In the genomic region with DNA sequence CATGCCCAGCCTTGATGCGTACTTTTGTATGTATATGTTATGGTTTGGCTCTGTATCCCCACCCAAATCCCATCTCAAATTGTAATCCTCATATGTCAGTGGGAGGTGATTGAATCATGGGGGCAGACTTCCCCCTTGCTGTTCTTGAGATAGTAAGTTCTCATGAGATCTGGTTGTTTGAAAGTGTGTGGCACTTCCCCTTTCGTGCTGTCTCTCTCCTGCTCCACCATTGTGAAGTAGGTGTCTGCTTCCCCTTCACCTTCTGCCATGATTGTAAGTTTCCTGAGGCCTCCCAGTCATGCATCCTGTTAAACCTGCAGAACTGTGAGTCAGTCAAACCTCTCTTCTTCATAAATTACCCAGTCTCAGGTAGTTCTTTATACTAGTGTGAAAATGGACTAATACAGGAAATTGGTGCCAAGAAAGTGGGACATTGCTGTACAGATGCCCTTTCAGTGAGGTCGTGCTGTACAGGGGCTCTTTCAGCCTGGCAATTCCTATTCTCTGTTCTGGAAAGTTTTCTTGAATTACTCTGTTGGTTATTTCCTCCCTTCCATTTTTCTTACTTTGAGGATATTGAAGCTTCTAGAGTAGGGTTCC, we compare ENCODE assay signal across 12 cellular contexts. TPM values are rescaled to one million over a fixed set of nuclear protein-coding genes. Genes with fewer than 3 reads are reported as not detected.
A peak's percentile ranks its signal among the peaks of the same experiment; 100 is the strongest.
DNase-seq lines count a peak whose midpoint lies in the region; ATAC-seq and TF ChIP-seq lines count a peak whose summit lies in the region.
"Had no signal": no experiment of that assay in that cellular context is flagged by ENCODE, and none has a peak within 500 bp of the region (broad histone marks: within the 10 kb centered on the region; RNA-seq: fewer than 3 reads in every experiment).

No MANE protein-coding gene starts in this region.

- H3F3A ChIP-seq in OCI-LY1 (ENCODE audit: insufficient read depth, low read length) = no peaks in the 10 kb centered on the region

- H3K9me2 ChIP-seq in OCI-LY1 (ENCODE audit: low read depth, low read length) = no peaks in the 10 kb centered on the region

- no peaks in the 10 kb centered on the region for H3K27me3 Mint-ChIP-seq in stimulated activated naive CD8-positive, alpha-beta T cell treated with anti-CD3 and anti-CD28 coated beads, Interleukin-15, Interleukin-2, amounts not matched to agents 100 ng/mL and 50 ng/mL, for 24 hours

- H4K20me1 ChIP-seq in OCI-LY1 (ENCODE audit: insufficient read depth, low read length) = no peaks in the 10 kb centered on the region
- H4K20me1 ChIP-seq in mammary epithelial cell (ENCODE audit: insufficient read depth, low read length) = no peaks in the 10 kb centered on the region

- H3K4me1 ChIP-seq in OCI-LY1 (ENCODE audit: insufficient read depth, low read length, severe bottlenecking) (peaks cover 30% of the 10 kb centered on the region), mammary epithelial cell (ENCODE audit: insufficient read depth, low read length) (peaks cover 22% of the 10 kb centered on the region)
- H3K4me1 ChIP-seq: SJCRH30 had no signal

- peak overlapping the region; percentile 63 for H3K27ac ChIP-seq in OCI-LY1 (ENCODE audit: low read depth, low read length, poor library complexity, severe bottlenecking)
- H3K27ac ChIP-seq in mammary epithelial cell (ENCODE audit: insufficient read depth, low read depth, low read length) = peak overlapping the region; percentile 49
- H3K27ac ChIP-seq: SJCRH30 had no signal

- dilution Hi-C loops in mammary epithelial cell (cut with HindIII; ENCODE audit: low sequenced_read_pairs) = no loop called here

- no peaks in the 10 kb centered on the region for H3K9me3 ChIP-seq in OCI-LY1 (ENCODE audit: low read length)
- no peaks in the 10 kb centered on the region for H3K9me3 ChIP-seq in mammary epithelial cell (replicated peaks; ENCODE audit: insufficient read depth, low read length)
- H3K9me3 ChIP-seq: SJCRH30 had no signal

- intact Hi-C loops in mammary epithelial cell (cut with micrococcal nuclease) = no loop called here

- in situ Hi-C loops in mammary epithelial cell (cut with MboI; ENCODE audit: low sequenced_read_pairs in 2 of 2) = no loop called here

- peak overlapping the region; percentile 4 for H3K4me3 Mint-ChIP-seq in stimulated activated naive CD8-positive, alpha-beta T cell treated with anti-CD3 and anti-CD28 coated beads, Interleukin-15, Interleukin-2, amounts not matched to agents 100 ng/mL and 50 ng/mL, for 24 hours

- peaks cover 83% of the 10 kb centered on the region for H3K4me1 Mint-ChIP-seq in stimulated activated naive CD8-positive, alpha-beta T cell treated with anti-CD3 and anti-CD28 coated beads, Interleukin-15, Interleukin-2, amounts not matched to agents 100 ng/mL and 50 ng/mL, for 24 hours (ENCODE audit: low read depth)

- no peak for ATAC-seq in GM18870 (IDR thresholded peaks at IDR 0.05; ENCODE audit: unreplicated experiment)

- H3K4me2 ChIP-seq in OCI-LY1 (ENCODE audit: low read length) (no peak overlapping the region), mammary epithelial cell (ENCODE audit: insufficient read depth, low read depth, low read length) (no peak overlapping the region)

- H3K36me3 Mint-ChIP-seq in stimulated activated naive CD8-positive, alpha-beta T cell treated with anti-CD3 and anti-CD28 coated beads, Interleukin-15, Interleukin-2, amounts not matched to agents 100 ng/mL and 50 ng/mL, for 24 hours (ENCODE audit: low read depth) = peaks cover 57% of the 10 kb centered on the region

- no peaks in the 10 kb centered on the region for H3K9me3 Mint-ChIP-seq in stimulated activated naive CD8-positive, alpha-beta T cell treated with anti-CD3 and anti-CD28 coated beads, Interleukin-15, Interleukin-2, amounts not matched to agents 100 ng/mL and 50 ng/mL, for 24 hours

- CTCF ChIA-PET in mammary epithelial cell (lab: Charles Lee; ENCODE audit: low non-redundant PET) = no interaction called here

- TF ChIP-seq CTCF in OCI-LY1 (IDR thresholded peaks at IDR 0.05; ENCODE audit: low read length) (no peak), mammary epithelial cell (conservative IDR thresholded peaks at IDR 0.05 in 1 of 2, IDR thresholded peaks at IDR 0.05 in 1 of 2; ENCODE audit: extremely low read depth in 1 of 2, insufficient read depth in 1 of 2, low read depth in 1 of 2, low read length in 2 of 2) (no peak)

- peak; percentile 21 for DNase-seq in stimulated activated CD4-positive, alpha-beta T cell treated with anti-CD3 and anti-CD28 coated beads, Interleukin-1b, Interleukin-23, amount 100 ng/mL, for 48 hours
- no peak for DNase-seq in stimulated activated CD4-positive, alpha-beta T cell treated with anti-CD3 and anti-CD28 coated beads, Interleukin-12 subunit alpha, Interleukin-12 subunit beta, amount 100 ng/mL, for 4 hours
- no peak for DNase-seq in mammary epithelial cell
- no peak for DNase-seq in AG20443 (ENCODE audit: low spot score)
- DNase-seq in DMS79 treated with DMSO at 0.1 percent for 48 hours (lab: John Stamatoyannopoulos, UW) = no peak
- DNase-seq: C1 segment of cervical spinal cord; NCI-H2029 treated with DMSO at 0.1 percent for 48 hours; SJCRH30; stimulated activated CD8-positive, alpha-beta memory T cell treated with anti-CD3 and anti-CD28 coated beads, Interleukin-4, amount 100 ng/mL, for 48 hours had no signal

- no peak overlapping the region for H2AFZ ChIP-seq in OCI-LY1 (ENCODE audit: low read length)
- H2AFZ ChIP-seq in mammary epithelial cell (ENCODE audit: low read depth, low read length) = no peak overlapping the region

- H3K79me2 ChIP-seq in OCI-LY1 (ENCODE audit: insufficient read depth, low read length) (peaks cover 76% of the 10 kb centered on the region), mammary epithelial cell (ENCODE audit: insufficient read depth, low read length) (peaks cover 96% of the 10 kb centered on the region)

- H3K9ac ChIP-seq in OCI-LY1 (ENCODE audit: low read length) (no peak overlapping the region), mammary epithelial cell (ENCODE audit: insufficient read depth, low read length) (no peak overlapping the region)

- H3K27me3 ChIP-seq in OCI-LY1 (ENCODE audit: insufficient read depth, low read length) (no peaks in the 10 kb centered on the region), mammary epithelial cell (ENCODE audit: insufficient read depth, low read length) (no peaks in the 10 kb centered on the region)
- H3K27me3 ChIP-seq: SJCRH30 had no signal

- H3K27ac Mint-ChIP-seq in stimulated activated naive CD8-positive, alpha-beta T cell treated with anti-CD3 and anti-CD28 coated beads, Interleukin-15, Interleukin-2, amounts not matched to agents 100 ng/mL and 50 ng/mL, for 24 hours = peak overlapping the region; percentile 86

- WGBS in mammary epithelial cell (ENCODE audit: low coverage, missing lambda C conversion rate) = 92% methylated on average over 3 of the region's 3 CpGs

- H3K4me3 ChIP-seq in OCI-LY1 (ENCODE audit: low read depth, low read length, poor library complexity, severe bottlenecking) (no peak overlapping the region), mammary epithelial cell (replicated peaks in 1 of 3; ENCODE audit: insufficient read depth in 1 of 3, low read depth in 2 of 3, low read length in 3 of 3) (no peak overlapping the region)
- H3K4me3 ChIP-seq: SJCRH30 had no signal

- H3K36me3 ChIP-seq in OCI-LY1 (ENCODE audit: insufficient read depth, low read length) (peaks cover 22% of the 10 kb centered on the region), mammary epithelial cell (ENCODE audit: insufficient read depth, low read length) (no peaks in the 10 kb centered on the region)

- BruUV-seq in mammary epithelial cell (replicated peaks; lab: Mats Ljungman, UMichigan) = no TSS peak

RNA-seq across cellular contexts. Expression of a gene that starts 38.2 kb away (rescaled TPM):
- 10 to 100 TPM; 73.2 to 94.7 TPM for total RNA-seq in mammary epithelial cell
- 84.3 TPM for polyA plus RNA-seq in mammary epithelial cell
- polyA minus RNA-seq in mammary epithelial cell = 59.3 TPM
